1 cellular context compared by ENCODE assay signal in genomic region chr5:180436936-180437335, GRCh38.
TF ChIP-seq lines count a peak whose summit lies in the region.

No MANE protein-coding gene starts in this region.

TF ChIP-seq in HCT116, 20 proteins besides CTCF, POLR2A, EP300 and RAD21 (continued from another document):
- TF ChIP-seq, protein P1, sequence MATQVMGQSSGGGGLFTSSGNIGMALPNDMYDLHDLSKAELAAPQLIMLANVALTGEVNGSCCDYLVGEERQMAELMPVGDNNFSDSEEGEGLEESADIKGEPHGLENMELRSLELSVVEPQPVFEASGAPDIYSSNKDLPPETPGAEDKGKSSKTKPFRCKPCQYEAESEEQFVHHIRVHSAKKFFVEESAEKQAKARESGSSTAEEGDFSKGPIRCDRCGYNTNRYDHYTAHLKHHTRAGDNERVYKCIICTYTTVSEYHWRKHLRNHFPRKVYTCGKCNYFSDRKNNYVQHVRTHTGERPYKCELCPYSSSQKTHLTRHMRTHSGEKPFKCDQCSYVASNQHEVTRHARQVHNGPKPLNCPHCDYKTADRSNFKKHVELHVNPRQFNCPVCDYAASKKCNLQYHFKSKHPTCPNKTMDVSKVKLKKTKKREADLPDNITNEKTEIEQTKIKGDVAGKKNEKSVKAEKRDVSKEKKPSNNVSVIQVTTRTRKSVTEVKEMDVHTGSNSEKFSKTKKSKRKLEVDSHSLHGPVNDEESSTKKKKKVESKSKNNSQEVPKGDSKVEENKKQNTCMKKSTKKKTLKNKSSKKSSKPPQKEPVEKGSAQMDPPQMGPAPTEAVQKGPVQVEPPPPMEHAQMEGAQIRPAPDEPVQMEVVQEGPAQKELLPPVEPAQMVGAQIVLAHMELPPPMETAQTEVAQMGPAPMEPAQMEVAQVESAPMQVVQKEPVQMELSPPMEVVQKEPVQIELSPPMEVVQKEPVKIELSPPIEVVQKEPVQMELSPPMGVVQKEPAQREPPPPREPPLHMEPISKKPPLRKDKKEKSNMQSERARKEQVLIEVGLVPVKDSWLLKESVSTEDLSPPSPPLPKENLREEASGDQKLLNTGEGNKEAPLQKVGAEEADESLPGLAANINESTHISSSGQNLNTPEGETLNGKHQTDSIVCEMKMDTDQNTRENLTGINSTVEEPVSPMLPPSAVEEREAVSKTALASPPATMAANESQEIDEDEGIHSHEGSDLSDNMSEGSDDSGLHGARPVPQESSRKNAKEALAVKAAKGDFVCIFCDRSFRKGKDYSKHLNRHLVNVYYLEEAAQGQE (IDR thresholded peaks at IDR 0.05; ENCODE audit: low read depth), result no peak
- TF ChIP-seq ELF1 (IDR thresholded peaks at IDR 0.05; ENCODE audit: borderline replicate concordance, low read depth), result no peak
- TF ChIP-seq MAX (IDR thresholded peaks at IDR 0.05), result no peak
- TF ChIP-seq EGR1 (IDR thresholded peaks at IDR 0.05; ENCODE audit: low read depth), result no peak
- no peak for TF ChIP-seq CEBPB (IDR thresholded peaks at IDR 0.05; ENCODE audit: low read depth)
- no peak for TF ChIP-seq JUND (IDR thresholded peaks at IDR 0.05)
- TF ChIP-seq POLR2AphosphoS5 (IDR thresholded peaks at IDR 0.05; ENCODE audit: low read depth, low read length), result no peak
- TF ChIP-seq, protein P2, sequence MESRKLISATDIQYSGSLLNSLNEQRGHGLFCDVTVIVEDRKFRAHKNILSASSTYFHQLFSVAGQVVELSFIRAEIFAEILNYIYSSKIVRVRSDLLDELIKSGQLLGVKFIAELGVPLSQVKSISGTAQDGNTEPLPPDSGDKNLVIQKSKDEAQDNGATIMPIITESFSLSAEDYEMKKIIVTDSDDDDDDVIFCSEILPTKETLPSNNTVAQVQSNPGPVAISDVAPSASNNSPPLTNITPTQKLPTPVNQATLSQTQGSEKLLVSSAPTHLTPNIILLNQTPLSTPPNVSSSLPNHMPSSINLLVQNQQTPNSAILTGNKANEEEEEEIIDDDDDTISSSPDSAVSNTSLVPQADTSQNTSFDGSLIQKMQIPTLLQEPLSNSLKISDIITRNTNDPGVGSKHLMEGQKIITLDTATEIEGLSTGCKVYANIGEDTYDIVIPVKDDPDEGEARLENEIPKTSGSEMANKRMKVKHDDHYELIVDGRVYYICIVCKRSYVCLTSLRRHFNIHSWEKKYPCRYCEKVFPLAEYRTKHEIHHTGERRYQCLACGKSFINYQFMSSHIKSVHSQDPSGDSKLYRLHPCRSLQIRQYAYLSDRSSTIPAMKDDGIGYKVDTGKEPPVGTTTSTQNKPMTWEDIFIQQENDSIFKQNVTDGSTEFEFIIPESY (IDR thresholded peaks at IDR 0.05; ENCODE audit: extremely low read depth, insufficient replicate concordance, low read length), result no peak
- TF ChIP-seq CBX3 (IDR thresholded peaks at IDR 0.05; ENCODE audit: low read depth), result no peak
